ENCODE assay signal across 30 cellular contexts in genomic region chr2:19575618-19576017, GRCh38.
A peak's percentile ranks its signal among the peaks of the same experiment; 100 is the strongest.
DNase-seq lines count a peak whose midpoint lies in the region; ATAC-seq and TF ChIP-seq lines count a peak whose summit lies in the region.
"Had no signal": no experiment of that assay in that cellular context is flagged by ENCODE, and none has a peak within 500 bp of the region (broad histone marks: within the 10 kb centered on the region; RNA-seq: fewer than 3 reads in every experiment).

No MANE protein-coding gene starts in this region.

- no peaks in the 10 kb centered on the region for H3K79me2 ChIP-seq in mammary epithelial cell (ENCODE audit: insufficient read depth, low read length)

- CTCF ChIA-PET in mammary epithelial cell (lab: Charles Lee; ENCODE audit: low non-redundant PET): no interaction called here
- CTCF ChIA-PET in MCF 10A (lab: Yijun Ruan, JAX): interaction anchor here (1.7 kb wide), 1 partner anchor 32 kb away, joined by 4 read pairs; no protein-coding TSS in a partner anchor

- POLR2A ChIA-PET in MCF 10A (lab: Yijun Ruan, JAX): interaction anchor here (0.5 to 2.2 kb wide), 8 partner anchors 9 to 262 kb away, joined by 3 to 8 read pairs (median 3); no protein-coding TSS in a partner anchor

- no peak overlapping the region for H3K9ac ChIP-seq in mammary epithelial cell (ENCODE audit: insufficient read depth, low read length)

- BruUV-seq in mammary epithelial cell (replicated peaks; lab: Mats Ljungman, UMichigan) (no TSS peak), MCF 10A (replicated peaks; lab: Mats Ljungman, UMichigan) (no TSS peak)

- H3K36me3 Mint-ChIP-seq in MCF 10A (ENCODE audit: insufficient read depth, unreplicated experiment): no peaks in the 10 kb centered on the region
- H3K36me3 Mint-ChIP-seq: activated CD8-positive, alpha-beta memory T cell treated with anti-CD3 and anti-CD28 coated beads, Interleukin-2, amount 10 ng/mL, durations not matched to agents 7 days and 5 days; activated naive CD8-positive, alpha-beta T cell treated with anti-CD3 and anti-CD28 coated beads, Interleukin-2, amount 10 ng/mL, durations not matched to agents 7 days and 5 days; CD4-positive, CD25-positive, alpha-beta regulatory T cell; natural killer cell had no signal

- H3K4me2 ChIP-seq in mammary epithelial cell (ENCODE audit: insufficient read depth, low read depth, low read length): no peak overlapping the region

- ATAC-seq in mucosa of descending colon (no peak), HG03354 (IDR thresholded peaks at IDR 0.05; ENCODE audit: poor library complexity, severe bottlenecking, unreplicated experiment) (no peak), right cardiac atrium (no peak)
- ATAC-seq: activated CD8-positive, alpha-beta memory T cell treated with anti-CD3 and anti-CD28 coated beads, Interleukin-2, amount 10 ng/mL, durations not matched to agents 7 days and 5 days; effector memory CD8-positive, alpha-beta T cell; K562; natural killer cell had no signal

- H2AFZ ChIP-seq in mammary epithelial cell (ENCODE audit: low read depth, low read length): no peak overlapping the region

- no peaks in the 10 kb centered on the region for H3K9me3 ChIP-seq in mammary epithelial cell (replicated peaks; ENCODE audit: insufficient read depth, low read length)
- H3K9me3 ChIP-seq in mucosa of descending colon: no peaks in the 10 kb centered on the region
- H3K9me3 ChIP-seq in right cardiac atrium (ENCODE audit: control insufficient read depth, low read length): no peaks in the 10 kb centered on the region
- H3K9me3 ChIP-seq: body of pancreas, esophagus muscularis mucosa, heart left ventricle, ovary, SJCRH30, upper lobe of left lung had no signal

- H3K36me3 ChIP-seq in mammary epithelial cell (ENCODE audit: insufficient read depth, low read length) (no peaks in the 10 kb centered on the region), mucosa of descending colon (ENCODE audit: low read depth) (no peaks in the 10 kb centered on the region)
- H3K36me3 ChIP-seq: esophagus muscularis mucosa, heart left ventricle, ovary, SJCRH30, upper lobe of left lung had no signal

- no peak overlapping the region for H3K27ac Mint-ChIP-seq in MCF 10A (ENCODE audit: low read depth, unreplicated experiment)
- H3K27ac Mint-ChIP-seq: activated CD4-positive, alpha-beta T cell treated with anti-CD3 and anti-CD28 coated beads, Interleukin-2, amount 10 ng/mL, durations not matched to agents 24 days and 14 days; activated CD8-positive, alpha-beta memory T cell treated with anti-CD3 and anti-CD28 coated beads, Interleukin-2, amount 10 ng/mL, durations not matched to agents 7 days and 5 days; activated naive CD8-positive, alpha-beta T cell treated with anti-CD3 and anti-CD28 coated beads, Interleukin-2, amount 10 ng/mL, durations not matched to agents 7 days and 5 days; CD4-positive, CD25-positive, alpha-beta regulatory T cell; effector memory CD8-positive, alpha-beta T cell; natural killer cell; T-helper 1 cell treated with Interleukin-12 subunit alpha and Interleukin-12 subunit beta and Interleukin-4 antibody, amounts not matched to agents 30 μg/mL and 1 μg/mL, for 36 hours had no signal

- no peaks in the 10 kb centered on the region for H3K9me3 Mint-ChIP-seq in MCF 10A (ENCODE audit: unreplicated experiment)
- H3K9me3 Mint-ChIP-seq: activated CD4-positive, alpha-beta T cell treated with anti-CD3 and anti-CD28 coated beads, Interleukin-2, amount 10 ng/mL, durations not matched to agents 24 days and 14 days; activated naive CD8-positive, alpha-beta T cell treated with anti-CD3 and anti-CD28 coated beads, Interleukin-2, amount 10 ng/mL, durations not matched to agents 7 days and 5 days; CD4-positive, CD25-positive, alpha-beta regulatory T cell; T-helper 1 cell treated with Interleukin-12 subunit alpha and Interleukin-12 subunit beta and Interleukin-4 antibody, amounts not matched to agents 30 μg/mL and 1 μg/mL, for 36 hours had no signal

- no peak overlapping the region for H3K4me3 Mint-ChIP-seq in MCF 10A (ENCODE audit: unreplicated experiment)
- H3K4me3 Mint-ChIP-seq: activated CD4-positive, alpha-beta T cell treated with anti-CD3 and anti-CD28 coated beads, Interleukin-2, amount 10 ng/mL, durations not matched to agents 24 days and 14 days; activated CD8-positive, alpha-beta memory T cell treated with anti-CD3 and anti-CD28 coated beads, Interleukin-2, amount 10 ng/mL, durations not matched to agents 7 days and 5 days; activated naive CD8-positive, alpha-beta T cell treated with anti-CD3 and anti-CD28 coated beads, Interleukin-2, amount 10 ng/mL, durations not matched to agents 7 days and 5 days; CD4-positive, CD25-positive, alpha-beta regulatory T cell; effector memory CD8-positive, alpha-beta T cell; natural killer cell; T-helper 1 cell treated with Interleukin-12 subunit alpha and Interleukin-12 subunit beta and Interleukin-4 antibody, amounts not matched to agents 30 μg/mL and 1 μg/mL, for 36 hours had no signal

- in situ Hi-C loops in mammary epithelial cell (cut with MboI; ENCODE audit: low sequenced_read_pairs in 2 of 2): no loop called here

- DNase-seq in mammary epithelial cell (no peak), MCF 10A (ENCODE audit: unreplicated experiment) (no peak), RPMI7951 (ENCODE audit: low read depth) (peak; percentile 75), fibroblast of mammary gland (ENCODE audit: low read depth) (peak; percentile 83), mucosa of descending colon (no peak), right cardiac atrium (no peak)
- no peak for DNase-seq in activated CD8-positive, alpha-beta memory T cell treated with anti-CD3 and anti-CD28 coated beads, Interleukin-2, amount 50 U/mL, for 4 hours
- DNase-seq: ACHN; activated CD4-positive, alpha-beta T cell treated with anti-CD3 and anti-CD28 coated beads, Interleukin-2, amount 10 ng/mL, durations not matched to agents 24 days and 14 days; activated CD8-positive, alpha-beta memory T cell treated with anti-CD3 and anti-CD28 coated beads, Interleukin-2, amount 10 ng/mL, durations not matched to agents 7 days and 5 days; activated naive CD8-positive, alpha-beta T cell treated with anti-CD3 and anti-CD28 coated beads, Interleukin-2, amount 10 ng/mL, durations not matched to agents 7 days and 5 days; body of pancreas; CD4-positive, CD25-positive, alpha-beta regulatory T cell; effector memory CD8-positive, alpha-beta T cell; H7; heart left ventricle; left cardiac atrium; mesendoderm; MM.1S; natural killer cell; NCI-H1694; NCI-H82; OCI-M1; ovary; SJCRH30; upper lobe of left lung had no signal

- H4K20me1 ChIP-seq in mammary epithelial cell (ENCODE audit: insufficient read depth, low read length): no peaks in the 10 kb centered on the region

- dilution Hi-C loops in mammary epithelial cell (cut with HindIII; ENCODE audit: low sequenced_read_pairs): no loop called here

- peaks cover 21% of the 10 kb centered on the region for H3K4me1 Mint-ChIP-seq in MCF 10A (ENCODE audit: insufficient read depth, unreplicated experiment)
- H3K4me1 Mint-ChIP-seq: activated CD4-positive, alpha-beta T cell treated with anti-CD3 and anti-CD28 coated beads, Interleukin-2, amount 10 ng/mL, durations not matched to agents 24 days and 14 days; activated CD8-positive, alpha-beta memory T cell treated with anti-CD3 and anti-CD28 coated beads, Interleukin-2, amount 10 ng/mL, durations not matched to agents 7 days and 5 days; activated naive CD8-positive, alpha-beta T cell treated with anti-CD3 and anti-CD28 coated beads, Interleukin-2, amount 10 ng/mL, durations not matched to agents 7 days and 5 days; CD4-positive, CD25-positive, alpha-beta regulatory T cell; natural killer cell had no signal

- TF ChIP-seq CTCF in mammary epithelial cell (conservative IDR thresholded peaks at IDR 0.05 in 1 of 2, IDR thresholded peaks at IDR 0.05 in 1 of 2; ENCODE audit: extremely low read depth in 1 of 2, insufficient read depth in 1 of 2, low read depth in 1 of 2, low read length in 2 of 2) (no peak), MCF 10A (IDR thresholded peaks at IDR 0.05; ENCODE audit: unreplicated experiment) (no peak), fibroblast of mammary gland (conservative IDR thresholded peaks at IDR 0.05; ENCODE audit: control insufficient read depth, insufficient read depth, low read depth, low read length) (no peak), mucosa of descending colon (IDR thresholded peaks at IDR 0.05) (no peak)

- intact Hi-C loops in mammary epithelial cell (cut with micrococcal nuclease): loop anchor here (1.0 to 2.0 kb wide), 2 partner anchors 34 to 35 kb away; no protein-coding TSS in a partner anchor
- intact Hi-C loops in MCF 10A (cut with micrococcal nuclease): loop anchor here (2.0 kb wide), 1 partner anchor 73 kb away; no protein-coding TSS in a partner anchor
- intact Hi-C loops in mucosa of descending colon (cut with DNase I, micrococcal nuclease): no loop called here
- intact Hi-C loops in right cardiac atrium (cut with DNase I): no loop called here

- no peaks in the 10 kb centered on the region for H3K27me3 ChIP-seq in mammary epithelial cell (ENCODE audit: insufficient read depth, low read length)
- H3K27me3 ChIP-seq in right cardiac atrium (ENCODE audit: control insufficient read depth, insufficient read depth): no peaks in the 10 kb centered on the region
- H3K27me3 ChIP-seq: body of pancreas, esophagus muscularis mucosa, heart left ventricle, ovary, upper lobe of left lung had no signal

- H3K4me1 ChIP-seq in mammary epithelial cell (ENCODE audit: insufficient read depth, low read length) (peaks cover 37% of the 10 kb centered on the region), mucosa of descending colon (ENCODE audit: low read depth) (peaks cover 9% of the 10 kb centered on the region), right cardiac atrium (ENCODE audit: control insufficient read depth, insufficient read depth, low read length) (peaks cover 6% of the 10 kb centered on the region)
- H3K4me1 ChIP-seq: body of pancreas, SJCRH30 had no signal

- H3K27ac ChIP-seq in mammary epithelial cell (ENCODE audit: insufficient read depth, low read depth, low read length) (peak overlapping the region; percentile 36), right cardiac atrium (ENCODE audit: low read length) (no peak overlapping the region)
- H3K27ac ChIP-seq: body of pancreas, esophagus muscularis mucosa, ovary, SJCRH30, upper lobe of left lung had no signal

- H3K27me3 Mint-ChIP-seq in MCF 10A (ENCODE audit: insufficient read depth, unreplicated experiment): no peaks in the 10 kb centered on the region

- H3K4me3 ChIP-seq in mammary epithelial cell (replicated peaks in 1 of 3; ENCODE audit: insufficient read depth in 1 of 3, low read depth in 2 of 3, low read length in 3 of 3): no peak overlapping the region
- no peak overlapping the region for H3K4me3 ChIP-seq in fibroblast of mammary gland (ENCODE audit: control insufficient read depth, low read depth, low read length)
- H3K4me3 ChIP-seq in mucosa of descending colon: no peak overlapping the region
- no peak overlapping the region for H3K4me3 ChIP-seq in right cardiac atrium (ENCODE audit: low read length)
- H3K4me3 ChIP-seq: body of pancreas, esophagus muscularis mucosa, heart left ventricle, K562, ovary, SJCRH30, upper lobe of left lung had no signal

Comparison
In these comparisons a context has a peak if more than half of its experiments do, and no peak if none do; other contexts are left out.
1. DNase-seq: peak in RPMI7951 (single experiment) and fibroblast of mammary gland (single experiment); none in mammary epithelial cell (single experiment), MCF 10A (single experiment), mucosa of descending colon (0 of 3), activated CD8-positive, alpha-beta memory T cell treated with anti-CD3 and anti-CD28 coated beads, Interleukin-2, amount 50 U/mL, for 4 hours (single experiment) and right cardiac atrium (0 of 3).
2. intact Hi-C loops: an anchor here in mammary epithelial cell (1.0 to 2.0 kb wide) and MCF 10A (2.0 kb wide); none called in mucosa of descending colon and right cardiac atrium.